In the genomic region with DNA sequence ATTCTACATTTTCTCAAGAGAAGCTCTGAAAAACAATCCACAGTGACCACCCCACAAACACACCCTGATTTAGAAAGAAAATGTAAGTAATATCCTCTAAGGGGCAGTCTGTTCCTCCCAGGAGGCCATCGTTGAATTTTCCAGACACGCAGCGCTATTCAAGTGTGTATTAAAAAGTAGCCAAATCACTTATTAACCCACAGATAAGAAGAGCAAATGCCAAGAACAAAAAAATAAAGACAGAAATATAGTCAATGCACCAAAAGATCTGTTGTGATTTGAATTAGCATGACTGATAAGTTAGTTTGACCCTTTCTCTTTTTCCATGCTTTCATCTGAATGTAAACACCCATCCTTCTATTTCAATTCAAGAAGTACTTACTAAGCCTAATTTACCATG, we compare ENCODE assay signal across 30 cellular contexts.
"Had no signal": no experiment of that assay in that cellular context is flagged by ENCODE, and none has a peak within 500 bp of the region (broad histone marks: within the 10 kb centered on the region; RNA-seq: fewer than 3 reads in every experiment).

No MANE protein-coding gene starts in this region.

- ATAC-seq: naive thymus-derived CD8-positive, alpha-beta T cell; natural killer cell treated with Interleukin-12 subunit alpha and Interleukin-12 subunit beta and Interleukin-15 and Interleukin-18, amount 100 ng/mL, for 72 hours; psoas muscle; right cardiac atrium; right lobe of liver; stimulated activated effector memory CD8-positive, alpha-beta T cell treated with anti-CD3 and anti-CD28 coated beads, Interleukin-12 subunit alpha, Interleukin-12 subunit beta, amount 100 ng/mL, for 72 hours; stimulated activated naive B cell treated with anti-CD40 and anti-IgM and Interleukin-4, amounts not matched to agents 10 μg/mL and 1 μg/mL and 100 μg/mL, for 72 hours; upper lobe of right lung had no signal

- H3K9ac ChIP-seq: parathyroid adenoma had no signal

- H3K4me3 Mint-ChIP-seq: natural killer cell treated with Interleukin-12 subunit alpha and Interleukin-12 subunit beta and Interleukin-15 and Interleukin-18, amount 100 ng/mL, for 72 hours; stimulated activated effector memory CD8-positive, alpha-beta T cell treated with anti-CD3 and anti-CD28 coated beads, Interleukin-12 subunit alpha, Interleukin-12 subunit beta, amount 100 ng/mL, for 72 hours; stimulated activated naive B cell treated with anti-CD40 and anti-IgM and Interleukin-4, amounts not matched to agents 10 μg/mL and 1 μg/mL and 100 μg/mL, for 72 hours; stimulated activated naive CD8-positive, alpha-beta T cell treated with anti-CD3 and anti-CD28 coated beads, Interleukin-15, Interleukin-2, amounts not matched to agents 100 ng/mL and 50 ng/mL, for 24 hours had no signal

- H3K27ac ChIP-seq: neutrophil, ovary, parathyroid adenoma, psoas muscle, right lobe of liver, sigmoid colon, stomach, thoracic aorta, thyroid gland, tibial nerve, upper lobe of right lung, uterus had no signal

- H3K27ac Mint-ChIP-seq: naive thymus-derived CD8-positive, alpha-beta T cell; natural killer cell treated with Interleukin-12 subunit alpha and Interleukin-12 subunit beta and Interleukin-15 and Interleukin-18, amount 100 ng/mL, for 72 hours; nephron progenitor cell; progenitor cell of endocrine pancreas; stimulated activated effector memory CD8-positive, alpha-beta T cell treated with anti-CD3 and anti-CD28 coated beads, Interleukin-12 subunit alpha, Interleukin-12 subunit beta, amount 100 ng/mL, for 72 hours; stimulated activated naive B cell treated with anti-CD40 and anti-IgM and Interleukin-4, amounts not matched to agents 10 μg/mL and 1 μg/mL and 100 μg/mL, for 72 hours had no signal

- H3K36me3 Mint-ChIP-seq: stimulated activated effector memory CD8-positive, alpha-beta T cell treated with anti-CD3 and anti-CD28 coated beads, Interleukin-12 subunit alpha, Interleukin-12 subunit beta, amount 100 ng/mL, for 72 hours; stimulated activated naive B cell treated with anti-CD40 and anti-IgM and Interleukin-4, amounts not matched to agents 10 μg/mL and 1 μg/mL and 100 μg/mL, for 72 hours had no signal

- H3K4me1 Mint-ChIP-seq: stimulated activated effector memory CD8-positive, alpha-beta T cell treated with anti-CD3 and anti-CD28 coated beads, Interleukin-12 subunit alpha, Interleukin-12 subunit beta, amount 100 ng/mL, for 72 hours; stimulated activated naive B cell treated with anti-CD40 and anti-IgM and Interleukin-4, amounts not matched to agents 10 μg/mL and 1 μg/mL and 100 μg/mL, for 72 hours had no signal

- H3K4me3 ChIP-seq: ovary, psoas muscle, right lobe of liver, sigmoid colon, stomach, thoracic aorta, thyroid gland, tibial nerve, upper lobe of right lung, uterus had no signal

- H3K27me3 ChIP-seq: ovary, right lobe of liver, thyroid gland had no signal

- H3K9me3 Mint-ChIP-seq: nephron progenitor cell; neural crest cell; stimulated activated naive B cell treated with anti-CD40 and anti-IgM and Interleukin-4, amounts not matched to agents 10 μg/mL and 1 μg/mL and 100 μg/mL, for 72 hours; stimulated activated naive CD8-positive, alpha-beta T cell treated with anti-CD3 and anti-CD28 coated beads, Interleukin-15, Interleukin-2, amounts not matched to agents 100 ng/mL and 50 ng/mL, for 24 hours had no signal

- H3K36me3 ChIP-seq: neutrophil, ovary, right lobe of liver, sigmoid colon, stomach, thoracic aorta, thyroid gland, tibial nerve, upper lobe of right lung, uterus had no signal

- DNase-seq: naive thymus-derived CD8-positive, alpha-beta T cell; nephron progenitor cell; nucleus accumbens; ovary; posterior cingulate gyrus; psoas muscle; right cardiac atrium; right lobe of liver; sigmoid colon; small intestine; stimulated activated CD4-positive, alpha-beta T cell treated with anti-CD3 and anti-CD28 coated beads, Interleukin-15, amount 100 ng/mL, for 24 hours; stimulated activated CD4-positive, alpha-beta T cell treated with anti-CD3 and anti-CD28 coated beads, Interleukin-2, amount 100 ng/mL, for 24 hours; stimulated activated CD4-positive, alpha-beta T cell treated with anti-CD3 and anti-CD28 coated beads, Interleukin-2, amount 100 ng/mL, for 48 hours; stimulated activated CD4-positive, alpha-beta T cell treated with anti-CD3 and anti-CD28 coated beads, Interleukin-4, amount 100 ng/mL, for 24 hours; stimulated activated naive B cell treated with anti-CD40 and anti-IgM and Interleukin-4, amounts not matched to agents 10 μg/mL and 1 μg/mL and 100 μg/mL, for 72 hours; stimulated activated naive CD4-positive, alpha-beta T cell treated with Interleukin-2 at 50 U/mL for 16 hours; stomach; thyroid gland; trophoblast cell; upper lobe of right lung; uterus had no signal

- H3K4me1 ChIP-seq: parathyroid adenoma, psoas muscle, upper lobe of right lung, uterus had no signal

- H3K9me3 ChIP-seq: neutrophil, ovary, psoas muscle, right lobe of liver, sigmoid colon, stomach, thoracic aorta, thyroid gland, tibial nerve, upper lobe of right lung, uterus had no signal
